In the genomic region with DNA sequence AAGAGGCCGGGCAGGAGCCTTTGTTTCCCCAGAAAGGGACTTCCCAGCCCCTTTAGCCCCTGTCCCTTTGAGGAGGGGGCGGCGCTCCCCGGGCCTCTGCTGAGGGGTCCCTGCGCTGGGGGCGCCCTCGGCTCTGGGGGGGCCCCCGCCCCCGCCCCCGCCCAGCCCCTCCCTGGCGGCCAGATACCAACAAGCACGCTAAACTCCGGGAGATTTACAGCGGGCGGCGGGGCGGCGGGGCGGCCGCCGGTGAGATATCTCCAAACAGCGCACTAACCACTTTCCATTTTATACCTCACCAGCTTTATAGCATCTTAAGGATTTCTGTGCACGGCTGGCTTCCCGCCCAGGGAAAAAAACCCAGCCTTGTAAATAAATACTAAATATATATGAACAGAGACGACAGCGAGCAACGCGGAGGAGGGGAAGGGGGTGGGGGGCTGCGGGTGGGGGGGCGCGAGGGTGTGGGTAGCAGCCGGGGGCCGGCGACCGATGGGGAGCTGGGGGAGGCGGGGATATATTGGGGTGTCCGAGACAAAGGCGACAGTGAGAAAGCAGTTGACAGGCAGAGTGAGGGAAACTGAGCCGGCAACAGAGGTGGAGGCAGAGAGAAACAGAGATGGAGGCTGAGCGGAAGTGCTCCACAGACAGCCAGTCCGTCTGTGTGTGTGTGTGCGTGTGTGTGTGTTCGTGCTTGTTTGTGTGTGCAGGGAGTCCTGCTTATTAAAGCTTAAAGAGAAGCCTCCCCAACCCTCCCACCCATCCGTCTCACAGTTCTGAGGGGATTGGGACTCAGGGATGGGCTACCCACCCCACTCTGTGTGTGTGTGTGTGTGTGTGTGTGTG, we compare ENCODE assay signal across 10 cellular contexts.
DNase-seq lines count a peak whose midpoint lies in the region; ATAC-seq, FAIRE-seq and TF ChIP-seq lines count a peak whose summit lies in the region.
"Had no signal": no experiment of that assay in that cellular context is flagged by ENCODE, and none has a peak within 500 bp of the region (broad histone marks: within the 10 kb centered on the region; RNA-seq: fewer than 3 reads in every experiment).

No MANE protein-coding gene starts in this region.

- no peak for TF ChIP-seq POLR2A in GM12891 (IDR thresholded peaks at IDR 0.05; ENCODE audit: low read depth, low read length)

- H3K9me3 ChIP-seq in endodermal cell (ENCODE audit: control insufficient read depth, low read length): no peaks in the 10 kb centered on the region

- H3K27me3 ChIP-seq in endodermal cell (ENCODE audit: control insufficient read depth, insufficient read depth, low read length, poor library complexity, severe bottlenecking) (peaks cover 46% of the 10 kb centered on the region), dorsolateral prefrontal cortex (peaks cover 0 to 98% (median 68%) of the 10 kb centered on the region in 45 donors)

- no peak overlapping the region for H3K27ac ChIP-seq in endodermal cell (ENCODE audit: low read depth, low read length)
- H3K27ac ChIP-seq in dorsolateral prefrontal cortex: no peak overlapping the region
- H3K27ac ChIP-seq: PC-9 had no signal

- H3K4me1 Mint-ChIP-seq in activated CD4-positive, alpha-beta memory T cell treated with anti-CD3 and anti-CD28 coated beads for 36 hours (ENCODE audit: low read depth): no peaks in the 10 kb centered on the region
- peaks cover 15% of the 10 kb centered on the region for H3K4me1 Mint-ChIP-seq in endodermal cell
- no peaks in the 10 kb centered on the region for H3K4me1 Mint-ChIP-seq in stimulated activated effector memory CD8-positive, alpha-beta T cell treated with anti-CD3 and anti-CD28 coated beads, Interleukin-12 subunit alpha, Interleukin-12 subunit beta, amount 100 ng/mL, for 72 hours

- peak; percentile 5 for DNase-seq in NCI-H82 (lab: John Stamatoyannopoulos, UW)
- DNase-seq in NCI-H82 treated with DMSO at 0.1 percent for 48 hours (lab: John Stamatoyannopoulos, UW; ENCODE audit: unreplicated experiment): no peak
- DNase-seq in activated CD4-positive, alpha-beta memory T cell treated with anti-CD3 and anti-CD28 coated beads for 36 hours: peak; percentile 62
- DNase-seq in endodermal cell: peak; percentile 39
- DNase-seq in stimulated activated effector memory CD8-positive, alpha-beta T cell treated with anti-CD3 and anti-CD28 coated beads, Interleukin-12 subunit alpha, Interleukin-12 subunit beta, amount 100 ng/mL, for 72 hours (ENCODE audit: low spot score in 2 of 2): no peak
- DNase-seq in GM12891 (ENCODE audit: insufficient read length, low spot score): no peak
- no peak for DNase-seq in dorsolateral prefrontal cortex
- DNase-seq: PC-9 had no signal

- H3K4me3 ChIP-seq in endodermal cell (ENCODE audit: low read length) (no peak overlapping the region), dorsolateral prefrontal cortex (peak overlapping the region in 2 of 59 donors; percentile 24 to 31)
- H3K4me3 ChIP-seq: PC-9 had no signal

- CTCF ChIA-PET in activated CD4-positive, alpha-beta memory T cell treated with anti-CD3 and anti-CD28 coated beads for 36 hours (lab: Charles Lee): no interaction called here

- H3K36me3 Mint-ChIP-seq in activated CD4-positive, alpha-beta memory T cell treated with anti-CD3 and anti-CD28 coated beads for 36 hours: no peaks in the 10 kb centered on the region
- no peaks in the 10 kb centered on the region for H3K36me3 Mint-ChIP-seq in endodermal cell (ENCODE audit: low read depth)
- no peaks in the 10 kb centered on the region for H3K36me3 Mint-ChIP-seq in stimulated activated effector memory CD8-positive, alpha-beta T cell treated with anti-CD3 and anti-CD28 coated beads, Interleukin-12 subunit alpha, Interleukin-12 subunit beta, amount 100 ng/mL, for 72 hours

- peak overlapping the region; percentile 60 for H3K4me3 Mint-ChIP-seq in activated CD4-positive, alpha-beta memory T cell treated with anti-CD3 and anti-CD28 coated beads for 36 hours
- no peak overlapping the region for H3K4me3 Mint-ChIP-seq in endodermal cell
- peak overlapping the region; percentile 14 for H3K4me3 Mint-ChIP-seq in stimulated activated effector memory CD8-positive, alpha-beta T cell treated with anti-CD3 and anti-CD28 coated beads, Interleukin-12 subunit alpha, Interleukin-12 subunit beta, amount 100 ng/mL, for 72 hours

- 87 to 91% methylated on average over 7 to 24 of the region's 44 CpGs for WGBS in endodermal cell (ENCODE audit: insufficient coverage in 1 of 2, insufficient read length in 1 of 2), 2 experiments

- FAIRE-seq in GM12891 (lab: Jason Lieb, UNC): no peak
- FAIRE-seq: frontal cortex had no signal

- H3K27ac Mint-ChIP-seq in activated CD4-positive, alpha-beta memory T cell treated with anti-CD3 and anti-CD28 coated beads for 36 hours: no peak overlapping the region
- no peak overlapping the region for H3K27ac Mint-ChIP-seq in endodermal cell
- no peak overlapping the region for H3K27ac Mint-ChIP-seq in stimulated activated effector memory CD8-positive, alpha-beta T cell treated with anti-CD3 and anti-CD28 coated beads, Interleukin-12 subunit alpha, Interleukin-12 subunit beta, amount 100 ng/mL, for 72 hours

- peaks cover 53% of the 10 kb centered on the region for H3K27me3 Mint-ChIP-seq in activated CD4-positive, alpha-beta memory T cell treated with anti-CD3 and anti-CD28 coated beads for 36 hours
- peaks cover 62% of the 10 kb centered on the region for H3K27me3 Mint-ChIP-seq in endodermal cell (ENCODE audit: insufficient read depth)

- H3K9me3 Mint-ChIP-seq in activated CD4-positive, alpha-beta memory T cell treated with anti-CD3 and anti-CD28 coated beads for 36 hours: no peaks in the 10 kb centered on the region
- no peaks in the 10 kb centered on the region for H3K9me3 Mint-ChIP-seq in endodermal cell
- no peaks in the 10 kb centered on the region for H3K9me3 Mint-ChIP-seq in stimulated activated effector memory CD8-positive, alpha-beta T cell treated with anti-CD3 and anti-CD28 coated beads, Interleukin-12 subunit alpha, Interleukin-12 subunit beta, amount 100 ng/mL, for 72 hours

- intact Hi-C loops in activated CD4-positive, alpha-beta memory T cell treated with anti-CD3 and anti-CD28 coated beads for 36 hours (cut with micrococcal nuclease): no loop called here
- intact Hi-C loops in dorsolateral prefrontal cortex (cut with DNase I): no loop called here

- POLR2A ChIA-PET in activated CD4-positive, alpha-beta memory T cell treated with anti-CD3 and anti-CD28 coated beads for 36 hours (lab: Charles Lee): no interaction called here

- H3K4me1 ChIP-seq in endodermal cell (ENCODE audit: control insufficient read depth, insufficient read depth, low read length): peaks cover 3% of the 10 kb centered on the region

- no peaks in the 10 kb centered on the region for H3K36me3 ChIP-seq in endodermal cell (ENCODE audit: control insufficient read depth, insufficient read depth, low read length)

- no peak overlapping the region for H3K9ac ChIP-seq in endodermal cell (ENCODE audit: extremely low read depth, low read length, poor library complexity, severe bottlenecking)

- ATAC-seq in stimulated activated effector memory CD8-positive, alpha-beta T cell treated with anti-CD3 and anti-CD28 coated beads, Interleukin-12 subunit alpha, Interleukin-12 subunit beta, amount 100 ng/mL, for 72 hours: no peak
- ATAC-seq in GM21447 (IDR thresholded peaks at IDR 0.05; ENCODE audit: unreplicated experiment): no peak

- no peak for TF ChIP-seq CTCF in endodermal cell (conservative IDR thresholded peaks at IDR 0.05)
- no peak for TF ChIP-seq CTCF in dorsolateral prefrontal cortex (IDR thresholded peaks at IDR 0.05 in 54 of 56, conservative IDR thresholded peaks at IDR 0.05 in 2 of 56; ENCODE audit: low read depth in 1 of 56, partially characterized antibody in 56 of 56)

TF ChIP-seq in GM12891, 5 proteins besides CTCF, POLR2A, EP300 and RAD21:
- TF ChIP-seq POU2F2 (IDR thresholded peaks at IDR 0.05; ENCODE audit: low read depth, low read length): no peak
- TF ChIP-seq POLR2AphosphoS5 (IDR thresholded peaks at IDR 0.05; ENCODE audit: low read depth, low read length): no peak
- TF ChIP-seq TAF1 (IDR thresholded peaks at IDR 0.05; ENCODE audit: low read depth, low read length): no peak
- TF ChIP-seq SPI1 (IDR thresholded peaks at IDR 0.05; ENCODE audit: low read depth, low read length): no peak
- TF ChIP-seq PAX5 (IDR thresholded peaks at IDR 0.05; ENCODE audit: insufficient read depth, low read length, severe bottlenecking): no peak

Comparison
In these comparisons a context has a peak if more than half of its experiments do, and no peak if none do; other contexts are left out.
1. DNase-seq: peak in NCI-H82 (single experiment), activated CD4-positive, alpha-beta memory T cell treated with anti-CD3 and anti-CD28 coated beads for 36 hours (single experiment) and endodermal cell (single experiment); none in NCI-H82 treated with DMSO at 0.1 percent for 48 hours (single experiment), stimulated activated effector memory CD8-positive, alpha-beta T cell treated with anti-CD3 and anti-CD28 coated beads, Interleukin-12 subunit alpha, Interleukin-12 subunit beta, amount 100 ng/mL, for 72 hours (0 of 2), GM12891 (single experiment) and dorsolateral prefrontal cortex (0 of 10).